Comparison of ENCODE assay signal across 1 cellular context in the genomic region with DNA sequence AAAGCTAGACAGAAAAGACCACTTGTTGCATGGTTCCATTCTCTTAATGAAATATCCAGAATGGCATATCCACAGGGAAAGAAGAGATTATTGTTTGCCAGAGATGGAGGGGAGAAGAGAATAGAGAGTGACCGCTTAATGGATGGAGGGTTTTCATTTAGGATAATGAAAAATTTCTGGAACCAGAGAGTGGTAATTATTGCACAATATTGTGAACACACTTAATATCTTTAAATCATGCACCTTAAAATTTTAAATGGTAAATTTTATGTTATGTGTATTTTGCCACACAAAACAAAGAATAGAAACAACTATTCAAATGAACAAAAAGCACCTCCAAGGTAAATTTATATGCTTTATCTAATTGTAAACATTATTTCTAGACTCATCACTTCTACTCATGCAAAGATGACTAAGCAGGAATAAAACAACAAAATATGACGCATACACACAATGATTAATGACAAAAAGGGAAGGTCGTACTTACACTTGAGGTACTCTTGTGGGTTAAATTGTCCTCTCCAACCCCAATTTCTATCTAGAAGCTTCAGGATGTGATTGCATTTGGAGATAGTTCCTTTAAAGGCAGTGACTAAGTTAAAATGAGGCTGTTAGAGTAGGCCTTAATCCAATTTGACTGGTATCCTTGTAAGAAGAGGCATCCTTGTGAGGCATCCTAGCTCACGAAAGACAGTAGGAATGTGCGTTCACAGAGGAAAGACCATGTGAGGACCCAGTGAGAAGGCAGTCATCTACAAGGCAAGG.
TF ChIP-seq lines count a peak whose summit lies in the region.

No MANE protein-coding gene starts in this region.

TF ChIP-seq in K562, 482 proteins besides CTCF, POLR2A, EP300 and RAD21 (continued from another document and continues in another):
- TF ChIP-seq POU5F1 (IDR thresholded peaks at IDR 0.05; ENCODE audit: borderline replicate concordance, low read depth, low read length, partially characterized antibody): no peak
- no peak for TF ChIP-seq GABPA (tag; conservative IDR thresholded peaks at IDR 0.05; ENCODE audit: low read depth)
- TF ChIP-seq NFXL1 (CRISPR knock-in tag; IDR thresholded peaks at IDR 0.05): no peak
- TF ChIP-seq RFX5 (IDR thresholded peaks at IDR 0.05; ENCODE audit: low read depth, low read length): no peak
- peak; percentile 96 for TF ChIP-seq ARID1B (IDR thresholded peaks at IDR 0.05)
- TF ChIP-seq LARP7 (IDR thresholded peaks at IDR 0.05): no peak
- peak; percentile 87 to 89 for TF ChIP-seq KDM1A (IDR thresholded peaks at IDR 0.05)
- TF ChIP-seq, protein P1, sequence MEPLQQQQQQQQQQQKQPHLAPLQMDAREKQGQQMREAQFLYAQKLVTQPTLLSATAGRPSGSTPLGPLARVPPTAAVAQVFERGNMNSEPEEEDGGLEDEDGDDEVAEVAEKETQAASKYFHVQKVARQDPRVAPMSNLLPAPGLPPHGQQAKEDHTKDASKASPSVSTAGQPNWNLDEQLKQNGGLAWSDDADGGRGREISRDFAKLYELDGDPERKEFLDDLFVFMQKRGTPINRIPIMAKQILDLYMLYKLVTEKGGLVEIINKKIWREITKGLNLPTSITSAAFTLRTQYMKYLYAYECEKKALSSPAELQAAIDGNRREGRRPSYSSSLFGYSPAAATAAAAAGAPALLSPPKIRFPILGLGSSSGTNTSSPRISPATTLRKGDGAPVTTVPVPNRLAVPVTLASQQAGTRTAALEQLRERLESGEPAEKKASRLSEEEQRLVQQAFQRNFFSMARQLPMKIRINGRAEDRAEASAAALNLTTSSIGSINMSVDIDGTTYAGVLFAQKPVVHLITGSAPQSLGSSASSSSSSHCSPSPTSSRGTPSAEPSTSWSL (CRISPR knock-in tag; IDR thresholded peaks at IDR 0.05; ENCODE audit: borderline replicate concordance): no peak
- TF ChIP-seq, protein P2, sequence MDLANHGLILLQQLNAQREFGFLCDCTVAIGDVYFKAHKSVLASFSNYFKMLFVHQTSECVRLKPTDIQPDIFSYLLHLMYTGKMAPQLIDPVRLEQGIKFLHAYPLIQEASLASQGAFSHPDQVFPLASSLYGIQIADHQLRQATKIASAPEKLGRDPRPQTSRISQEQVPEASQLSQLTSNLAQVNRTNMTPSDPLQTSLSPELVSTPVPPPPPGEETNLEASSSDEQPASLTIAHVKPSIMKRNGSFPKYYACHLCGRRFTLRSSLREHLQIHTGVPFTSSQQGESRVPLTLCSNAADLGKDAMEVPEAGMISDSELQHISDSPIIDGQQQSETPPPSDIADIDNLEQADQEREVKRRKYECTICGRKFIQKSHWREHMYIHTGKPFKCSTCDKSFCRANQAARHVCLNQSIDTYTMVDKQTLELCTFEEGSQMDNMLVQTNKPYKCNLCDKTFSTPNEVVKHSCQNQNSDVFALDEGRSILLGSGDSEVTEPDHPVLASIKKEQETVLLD (IDR thresholded peaks at IDR 0.05): peak; percentile 37; the same call in 1 of the 2 replicates
- TF ChIP-seq ZC3H4 (CRISPR knock-in tag; IDR thresholded peaks at IDR 0.05; ENCODE audit: borderline replicate concordance): no peak
- TF ChIP-seq, protein P3, sequence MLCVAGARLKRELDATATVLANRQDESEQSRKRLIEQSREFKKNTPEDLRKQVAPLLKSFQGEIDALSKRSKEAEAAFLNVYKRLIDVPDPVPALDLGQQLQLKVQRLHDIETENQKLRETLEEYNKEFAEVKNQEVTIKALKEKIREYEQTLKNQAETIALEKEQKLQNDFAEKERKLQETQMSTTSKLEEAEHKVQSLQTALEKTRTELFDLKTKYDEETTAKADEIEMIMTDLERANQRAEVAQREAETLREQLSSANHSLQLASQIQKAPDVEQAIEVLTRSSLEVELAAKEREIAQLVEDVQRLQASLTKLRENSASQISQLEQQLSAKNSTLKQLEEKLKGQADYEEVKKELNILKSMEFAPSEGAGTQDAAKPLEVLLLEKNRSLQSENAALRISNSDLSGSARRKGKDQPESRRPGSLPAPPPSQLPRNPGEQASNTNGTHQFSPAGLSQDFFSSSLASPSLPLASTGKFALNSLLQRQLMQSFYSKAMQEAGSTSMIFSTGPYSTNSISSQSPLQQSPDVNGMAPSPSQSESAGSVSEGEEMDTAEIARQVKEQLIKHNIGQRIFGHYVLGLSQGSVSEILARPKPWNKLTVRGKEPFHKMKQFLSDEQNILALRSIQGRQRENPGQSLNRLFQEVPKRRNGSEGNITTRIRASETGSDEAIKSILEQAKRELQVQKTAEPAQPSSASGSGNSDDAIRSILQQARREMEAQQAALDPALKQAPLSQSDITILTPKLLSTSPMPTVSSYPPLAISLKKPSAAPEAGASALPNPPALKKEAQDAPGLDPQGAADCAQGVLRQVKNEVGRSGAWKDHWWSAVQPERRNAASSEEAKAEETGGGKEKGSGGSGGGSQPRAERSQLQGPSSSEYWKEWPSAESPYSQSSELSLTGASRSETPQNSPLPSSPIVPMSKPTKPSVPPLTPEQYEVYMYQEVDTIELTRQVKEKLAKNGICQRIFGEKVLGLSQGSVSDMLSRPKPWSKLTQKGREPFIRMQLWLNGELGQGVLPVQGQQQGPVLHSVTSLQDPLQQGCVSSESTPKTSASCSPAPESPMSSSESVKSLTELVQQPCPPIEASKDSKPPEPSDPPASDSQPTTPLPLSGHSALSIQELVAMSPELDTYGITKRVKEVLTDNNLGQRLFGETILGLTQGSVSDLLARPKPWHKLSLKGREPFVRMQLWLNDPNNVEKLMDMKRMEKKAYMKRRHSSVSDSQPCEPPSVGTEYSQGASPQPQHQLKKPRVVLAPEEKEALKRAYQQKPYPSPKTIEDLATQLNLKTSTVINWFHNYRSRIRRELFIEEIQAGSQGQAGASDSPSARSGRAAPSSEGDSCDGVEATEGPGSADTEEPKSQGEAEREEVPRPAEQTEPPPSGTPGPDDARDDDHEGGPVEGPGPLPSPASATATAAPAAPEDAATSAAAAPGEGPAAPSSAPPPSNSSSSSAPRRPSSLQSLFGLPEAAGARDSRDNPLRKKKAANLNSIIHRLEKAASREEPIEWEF (CRISPR knock-in tag; IDR thresholded peaks at IDR 0.05): no peak
- TF ChIP-seq ELF1 (tag; IDR thresholded peaks at IDR 0.05): no peak
- TF ChIP-seq, protein P4, sequence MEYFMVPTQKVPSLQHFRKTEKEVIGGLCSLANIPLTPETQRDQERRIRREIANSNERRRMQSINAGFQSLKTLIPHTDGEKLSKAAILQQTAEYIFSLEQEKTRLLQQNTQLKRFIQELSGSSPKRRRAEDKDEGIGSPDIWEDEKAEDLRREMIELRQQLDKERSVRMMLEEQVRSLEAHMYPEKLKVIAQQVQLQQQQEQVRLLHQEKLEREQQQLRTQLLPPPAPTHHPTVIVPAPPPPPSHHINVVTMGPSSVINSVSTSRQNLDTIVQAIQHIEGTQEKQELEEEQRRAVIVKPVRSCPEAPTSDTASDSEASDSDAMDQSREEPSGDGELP (CRISPR knock-in tag; IDR thresholded peaks at IDR 0.05; ENCODE audit: borderline replicate concordance): no peak
- TF ChIP-seq NCOA6 (IDR thresholded peaks at IDR 0.05): no peak
- no peak for TF ChIP-seq ETS2 (tag; IDR thresholded peaks at IDR 0.05; ENCODE audit: borderline replicate concordance, poor library complexity, severe bottlenecking)
- TF ChIP-seq, protein P5, sequence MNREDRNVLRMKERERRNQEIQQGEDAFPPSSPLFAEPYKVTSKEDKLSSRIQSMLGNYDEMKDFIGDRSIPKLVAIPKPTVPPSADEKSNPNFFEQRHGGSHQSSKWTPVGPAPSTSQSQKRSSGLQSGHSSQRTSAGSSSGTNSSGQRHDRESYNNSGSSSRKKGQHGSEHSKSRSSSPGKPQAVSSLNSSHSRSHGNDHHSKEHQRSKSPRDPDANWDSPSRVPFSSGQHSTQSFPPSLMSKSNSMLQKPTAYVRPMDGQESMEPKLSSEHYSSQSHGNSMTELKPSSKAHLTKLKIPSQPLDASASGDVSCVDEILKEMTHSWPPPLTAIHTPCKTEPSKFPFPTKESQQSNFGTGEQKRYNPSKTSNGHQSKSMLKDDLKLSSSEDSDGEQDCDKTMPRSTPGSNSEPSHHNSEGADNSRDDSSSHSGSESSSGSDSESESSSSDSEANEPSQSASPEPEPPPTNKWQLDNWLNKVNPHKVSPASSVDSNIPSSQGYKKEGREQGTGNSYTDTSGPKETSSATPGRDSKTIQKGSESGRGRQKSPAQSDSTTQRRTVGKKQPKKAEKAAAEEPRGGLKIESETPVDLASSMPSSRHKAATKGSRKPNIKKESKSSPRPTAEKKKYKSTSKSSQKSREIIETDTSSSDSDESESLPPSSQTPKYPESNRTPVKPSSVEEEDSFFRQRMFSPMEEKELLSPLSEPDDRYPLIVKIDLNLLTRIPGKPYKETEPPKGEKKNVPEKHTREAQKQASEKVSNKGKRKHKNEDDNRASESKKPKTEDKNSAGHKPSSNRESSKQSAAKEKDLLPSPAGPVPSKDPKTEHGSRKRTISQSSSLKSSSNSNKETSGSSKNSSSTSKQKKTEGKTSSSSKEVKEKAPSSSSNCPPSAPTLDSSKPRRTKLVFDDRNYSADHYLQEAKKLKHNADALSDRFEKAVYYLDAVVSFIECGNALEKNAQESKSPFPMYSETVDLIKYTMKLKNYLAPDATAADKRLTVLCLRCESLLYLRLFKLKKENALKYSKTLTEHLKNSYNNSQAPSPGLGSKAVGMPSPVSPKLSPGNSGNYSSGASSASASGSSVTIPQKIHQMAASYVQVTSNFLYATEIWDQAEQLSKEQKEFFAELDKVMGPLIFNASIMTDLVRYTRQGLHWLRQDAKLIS (CRISPR knock-in tag; IDR thresholded peaks at IDR 0.05): no peak
- no peak for TF ChIP-seq ZNF146 (CRISPR knock-in tag; IDR thresholded peaks at IDR 0.05; ENCODE audit: unreplicated experiment)
- TF ChIP-seq, protein P6, sequence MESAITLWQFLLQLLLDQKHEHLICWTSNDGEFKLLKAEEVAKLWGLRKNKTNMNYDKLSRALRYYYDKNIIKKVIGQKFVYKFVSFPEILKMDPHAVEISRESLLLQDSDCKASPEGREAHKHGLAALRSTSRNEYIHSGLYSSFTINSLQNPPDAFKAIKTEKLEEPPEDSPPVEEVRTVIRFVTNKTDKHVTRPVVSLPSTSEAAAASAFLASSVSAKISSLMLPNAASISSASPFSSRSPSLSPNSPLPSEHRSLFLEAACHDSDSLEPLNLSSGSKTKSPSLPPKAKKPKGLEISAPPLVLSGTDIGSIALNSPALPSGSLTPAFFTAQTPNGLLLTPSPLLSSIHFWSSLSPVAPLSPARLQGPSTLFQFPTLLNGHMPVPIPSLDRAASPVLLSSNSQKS (CRISPR knock-in tag; IDR thresholded peaks at IDR 0.05): no peak
- no peak for TF ChIP-seq E2F3 (CRISPR knock-in tag; IDR thresholded peaks at IDR 0.05)
- TF ChIP-seq ARHGAP35 (IDR thresholded peaks at IDR 0.05; ENCODE audit: partially characterized antibody): no peak
- peak; percentile 65 for TF ChIP-seq KLF16 (IDR thresholded peaks at IDR 0.05)
- no peak for TF ChIP-seq PCBP1 (IDR thresholded peaks at IDR 0.05; ENCODE audit: low read depth, low read length, poor library complexity, severe bottlenecking)
- TF ChIP-seq ZNF354B (CRISPR knock-in tag; IDR thresholded peaks at IDR 0.05): no peak
- TF ChIP-seq, protein P7, sequence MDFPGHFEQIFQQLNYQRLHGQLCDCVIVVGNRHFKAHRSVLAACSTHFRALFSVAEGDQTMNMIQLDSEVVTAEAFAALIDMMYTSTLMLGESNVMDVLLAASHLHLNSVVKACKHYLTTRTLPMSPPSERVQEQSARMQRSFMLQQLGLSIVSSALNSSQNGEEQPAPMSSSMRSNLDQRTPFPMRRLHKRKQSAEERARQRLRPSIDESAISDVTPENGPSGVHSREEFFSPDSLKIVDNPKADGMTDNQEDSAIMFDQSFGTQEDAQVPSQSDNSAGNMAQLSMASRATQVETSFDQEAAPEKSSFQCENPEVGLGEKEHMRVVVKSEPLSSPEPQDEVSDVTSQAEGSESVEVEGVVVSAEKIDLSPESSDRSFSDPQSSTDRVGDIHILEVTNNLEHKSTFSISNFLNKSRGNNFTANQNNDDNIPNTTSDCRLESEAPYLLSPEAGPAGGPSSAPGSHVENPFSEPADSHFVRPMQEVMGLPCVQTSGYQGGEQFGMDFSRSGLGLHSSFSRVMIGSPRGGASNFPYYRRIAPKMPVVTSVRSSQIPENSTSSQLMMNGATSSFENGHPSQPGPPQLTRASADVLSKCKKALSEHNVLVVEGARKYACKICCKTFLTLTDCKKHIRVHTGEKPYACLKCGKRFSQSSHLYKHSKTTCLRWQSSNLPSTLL (IDR thresholded peaks at IDR 0.05): no peak
- TF ChIP-seq ZNF239 (CRISPR knock-in tag; IDR thresholded peaks at IDR 0.05): no peak
- TF ChIP-seq, protein P8, sequence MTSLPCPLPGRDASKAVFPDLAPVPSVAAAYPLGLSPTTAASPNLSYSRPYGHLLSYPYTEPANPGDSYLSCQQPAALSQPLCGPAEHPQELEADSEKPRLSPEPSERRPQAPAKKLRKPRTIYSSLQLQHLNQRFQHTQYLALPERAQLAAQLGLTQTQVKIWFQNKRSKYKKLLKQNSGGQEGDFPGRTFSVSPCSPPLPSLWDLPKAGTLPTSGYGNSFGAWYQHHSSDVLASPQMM (CRISPR knock-in tag; IDR thresholded peaks at IDR 0.05): no peak
- TF ChIP-seq, protein P9, sequence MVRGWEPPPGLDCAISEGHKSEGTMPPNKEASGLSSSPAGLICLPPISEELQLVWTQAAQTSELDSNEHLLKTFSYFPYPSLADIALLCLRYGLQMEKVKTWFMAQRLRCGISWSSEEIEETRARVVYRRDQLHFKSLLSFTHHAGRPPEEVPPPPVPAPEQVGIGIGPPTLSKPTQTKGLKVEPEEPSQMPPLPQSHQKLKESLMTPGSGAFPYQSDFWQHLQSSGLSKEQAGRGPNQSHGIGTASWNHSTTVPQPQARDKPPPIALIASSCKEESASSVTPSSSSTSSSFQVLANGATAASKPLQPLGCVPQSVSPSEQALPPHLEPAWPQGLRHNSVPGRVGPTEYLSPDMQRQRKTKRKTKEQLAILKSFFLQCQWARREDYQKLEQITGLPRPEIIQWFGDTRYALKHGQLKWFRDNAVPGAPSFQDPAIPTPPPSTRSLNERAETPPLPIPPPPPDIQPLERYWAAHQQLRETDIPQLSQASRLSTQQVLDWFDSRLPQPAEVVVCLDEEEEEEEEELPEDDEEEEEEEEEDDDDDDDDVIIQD (CRISPR knock-in tag; IDR thresholded peaks at IDR 0.05): no peak
- TF ChIP-seq NR3C1 (CRISPR knock-in tag; IDR thresholded peaks at IDR 0.05): no peak
- TF ChIP-seq, protein P10, sequence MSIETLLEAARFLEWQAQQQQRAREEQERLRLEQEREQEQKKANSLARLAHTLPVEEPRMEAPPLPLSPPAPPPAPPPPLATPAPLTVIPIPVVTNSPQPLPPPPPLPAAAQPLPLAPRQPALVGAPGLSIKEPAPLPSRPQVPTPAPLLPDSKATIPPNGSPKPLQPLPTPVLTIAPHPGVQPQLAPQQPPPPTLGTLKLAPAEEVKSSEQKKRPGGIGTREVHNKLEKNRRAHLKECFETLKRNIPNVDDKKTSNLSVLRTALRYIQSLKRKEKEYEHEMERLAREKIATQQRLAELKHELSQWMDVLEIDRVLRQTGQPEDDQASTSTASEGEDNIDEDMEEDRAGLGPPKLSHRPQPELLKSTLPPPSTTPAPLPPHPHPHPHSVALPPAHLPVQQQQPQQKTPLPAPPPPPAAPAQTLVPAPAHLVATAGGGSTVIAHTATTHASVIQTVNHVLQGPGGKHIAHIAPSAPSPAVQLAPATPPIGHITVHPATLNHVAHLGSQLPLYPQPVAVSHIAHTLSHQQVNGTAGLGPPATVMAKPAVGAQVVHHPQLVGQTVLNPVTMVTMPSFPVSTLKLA (conservative IDR thresholded peaks at IDR 0.05): peak in 1 of 2 experiments; percentile 59; a peak in 1 of 4 replicates
- TF ChIP-seq FOXM1 (IDR thresholded peaks at IDR 0.05; ENCODE audit: low read depth): peak; percentile 57
- TF ChIP-seq FOXM1 (CRISPR knock-in tag; IDR thresholded peaks at IDR 0.05; ENCODE audit: low read depth): no peak
- peak; percentile 80; the same call in 1 of the 2 replicates for TF ChIP-seq ESRRA (IDR thresholded peaks at IDR 0.05; ENCODE audit: borderline replicate concordance, low read depth)
- TF ChIP-seq ZNF766 (CRISPR knock-in tag; conservative IDR thresholded peaks at IDR 0.05): no peak
- 0 out of 2 replicates have a peak, but pooled peaks have one; percentile 39 for TF ChIP-seq FOXP1 (CRISPR knock-in tag; IDR thresholded peaks at IDR 0.05)
- no peak; the same call in 1 of the 2 replicates for TF ChIP-seq BCOR (IDR thresholded peaks at IDR 0.05)
- TF ChIP-seq SAP30 (IDR thresholded peaks at IDR 0.05; ENCODE audit: borderline replicate concordance, insufficient read depth, low read depth, low read length, poor library complexity, severe bottlenecking): no peak
- peak; percentile 94 for TF ChIP-seq CTBP1 (IDR thresholded peaks at IDR 0.05; ENCODE audit: borderline replicate concordance)
